Comparison of ENCODE assay signal across 8 cellular contexts in the genomic region with DNA sequence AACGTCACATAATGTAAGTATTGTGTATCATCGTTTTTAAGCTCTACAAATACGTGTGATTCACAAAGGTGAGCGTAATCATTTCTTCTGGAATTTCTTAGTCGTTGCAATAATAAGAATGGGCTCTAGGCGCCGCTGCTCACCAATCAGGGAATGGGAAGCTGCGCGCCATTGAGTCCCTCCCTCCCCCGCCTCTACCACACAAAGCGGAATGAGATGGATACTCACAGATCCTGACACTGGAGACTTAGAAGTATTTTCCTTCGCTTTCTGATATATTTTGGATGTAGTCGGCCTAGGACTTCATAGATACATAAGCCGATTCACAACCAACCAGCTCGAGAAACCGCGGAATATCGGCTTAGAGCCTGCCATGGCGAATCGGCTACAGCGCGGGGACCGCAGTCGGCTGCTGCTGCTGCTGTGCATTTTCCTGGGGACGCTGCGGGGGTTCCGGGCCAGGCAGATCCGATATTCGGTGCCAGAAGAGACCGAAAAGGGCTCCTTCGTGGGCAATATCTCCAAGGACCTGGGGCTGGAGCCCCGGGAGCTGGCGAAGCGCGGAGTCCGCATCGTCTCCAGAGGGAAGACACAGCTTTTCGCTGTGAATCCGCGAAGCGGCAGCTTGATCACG. TPM values are rescaled to one million over a fixed set of nuclear protein-coding genes. Genes with fewer than 3 reads are reported as not detected.
DNase-seq lines count a peak whose midpoint lies in the region; ATAC-seq and TF ChIP-seq lines count a peak whose summit lies in the region.

A gene (plus strand): TSS at position 197 of the 634 bp plus-strand sequence. CDS start 177 bp downstream, at position 374.

- DNase-seq in GM03348 (ENCODE audit: low spot score) = peak; percentile 81
- DNase-seq in activated CD4-positive, alpha-beta T cell treated with anti-CD3 and anti-CD28 coated beads for 48 hours = peak; percentile 75
- DNase-seq in fibroblast of mammary gland (ENCODE audit: low read depth) = peak; percentile 80
- peak; percentile 80 for DNase-seq in posterior vena cava (ENCODE audit: low spot score)
- DNase-seq in mesenteric fat pad (ENCODE audit: low spot score) = no peak
- no peak for DNase-seq in NCI-H146 (lab: John Stamatoyannopoulos, UW)

- intact Hi-C loops in posterior vena cava (cut with DNase I) = loop anchor here in 1 of 2 donors (10.0 kb wide), 1 partner anchor 104 kb away; no protein-coding TSS in a partner anchor

- peak; percentile 75 for TF ChIP-seq CTCF in fibroblast of mammary gland (conservative IDR thresholded peaks at IDR 0.05; ENCODE audit: control insufficient read depth, insufficient read depth, low read depth, low read length)

- H3K4me3 ChIP-seq in fibroblast of mammary gland (ENCODE audit: control insufficient read depth, low read depth, low read length) = peak within 1 kb of the TSS; percentile 59

- ATAC-seq in HG03045 (IDR thresholded peaks at IDR 0.05; ENCODE audit: unreplicated experiment) (peak; percentile 39), GM21737 (IDR thresholded peaks at IDR 0.05; ENCODE audit: unreplicated experiment) (no peak)

RNA-seq across cellular contexts. Expression of the gene that starts here (rescaled TPM):
- 1 to 10 TPM; 4.6 to 4.8 TPM for total RNA-seq in posterior vena cava
- total RNA-seq in mesenteric fat pad = 3.1 TPM

Comparison
In these comparisons a context has a peak if more than half of its experiments do, and no peak if none do; other contexts are left out.
1. DNase-seq: peak in GM03348 (single experiment), activated CD4-positive, alpha-beta T cell treated with anti-CD3 and anti-CD28 coated beads for 48 hours (single experiment), fibroblast of mammary gland (single experiment) and posterior vena cava (single experiment); none in mesenteric fat pad (single experiment) and NCI-H146 (single experiment).